Comparison of ENCODE assay signal across 19 cellular contexts in genomic region chr7:158789842-158790241, GRCh38. TPM values are rescaled to one million over a fixed set of nuclear protein-coding genes. Genes with fewer than 3 reads are reported as not detected.
DNase-seq lines count a peak whose midpoint lies in the region; ATAC-seq and TF ChIP-seq lines count a peak whose summit lies in the region.
"Had no signal": no experiment of that assay in that cellular context is flagged by ENCODE, and none has a peak within 500 bp of the region (broad histone marks: within the 10 kb centered on the region; RNA-seq: fewer than 3 reads in every experiment).

No MANE protein-coding gene starts in this region.

- H3K4me2 ChIP-seq in GM23338, result no peak overlapping the region
- H3K4me2 ChIP-seq: A549, BLaER1 had no signal

- H2AFZ ChIP-seq in GM23338, result no peak overlapping the region

- H3K9me3 Mint-ChIP-seq in CD14-positive monocyte, result no peaks in the 10 kb centered on the region
- no peaks in the 10 kb centered on the region for H3K9me3 Mint-ChIP-seq in GM23338
- H3K9me3 Mint-ChIP-seq in central memory CD8-positive, alpha-beta T cell, result no peaks in the 10 kb centered on the region
- H3K9me3 Mint-ChIP-seq in naive thymus-derived CD8-positive, alpha-beta T cell, result no peaks in the 10 kb centered on the region

- in situ Hi-C loops in transverse colon (cut with MboI; ENCODE audit: low pct_ligation_motif_present in 1 of 4, low pct_unique_long_range_greater_than_20kb in 1 of 4, low sequenced_read_pairs in 3 of 4), result no loop called here

- no peaks in the 10 kb centered on the region for H3K9me3 ChIP-seq in transverse colon
- H3K9me3 ChIP-seq: A549, BLaER1 had no signal

- H3K27ac ChIP-seq in GM23338 (ENCODE audit: low read depth) (no peak overlapping the region), transverse colon (no peak overlapping the region)
- H3K27ac ChIP-seq: A549, BLaER1 had no signal

- no peak for TF ChIP-seq EP300 in transverse colon (IDR thresholded peaks at IDR 0.05; ENCODE audit: low read depth)

- H3K79me2 ChIP-seq in GM23338 (replicated peaks; ENCODE audit: insufficient read depth), result no peaks in the 10 kb centered on the region

- H3K27me3 ChIP-seq in GM23338 (ENCODE audit: insufficient read depth), result no peaks in the 10 kb centered on the region
- no peaks in the 10 kb centered on the region for H3K27me3 ChIP-seq in transverse colon
- H3K27me3 ChIP-seq: BLaER1 had no signal

- TF ChIP-seq POLR2A in transverse colon (IDR thresholded peaks at IDR 0.05), result no peak

- WGBS in transverse colon (ENCODE audit: low coverage in 1 of 2), 2 donors, result 85 to 92% methylated on average over 8 to 11 of the region's 11 CpGs

- 0 out of 2 replicates have a peak, but pooled peaks cover under 1% of the 10 kb centered on the region for H4K20me1 ChIP-seq in GM23338 (replicated peaks; ENCODE audit: insufficient read depth)

- no peaks in the 10 kb centered on the region for H3K9me2 ChIP-seq in GM23338 (ENCODE audit: insufficient read depth)

- TF ChIP-seq CTCF in CD14-positive monocyte (IDR thresholded peaks at IDR 0.05) (no peak), GM23338 (conservative IDR thresholded peaks at IDR 0.05; ENCODE audit: low read depth in 2 of 2) (no peak), transverse colon (IDR thresholded peaks at IDR 0.05) (no peak)

- no peaks in the 10 kb centered on the region for H3K4me1 Mint-ChIP-seq in CD14-positive monocyte
- H3K4me1 Mint-ChIP-seq in GM23338, result no peaks in the 10 kb centered on the region
- peaks cover 5% of the 10 kb centered on the region for H3K4me1 Mint-ChIP-seq in central memory CD8-positive, alpha-beta T cell
- peaks cover 0 to 12% (median 9%) of the 10 kb centered on the region in 4 donors for H3K4me1 Mint-ChIP-seq in naive thymus-derived CD8-positive, alpha-beta T cell

- H3F3A ChIP-seq in GM23338 (replicated peaks; ENCODE audit: low read depth), result no peaks in the 10 kb centered on the region

- ATAC-seq in GM23338, result peak; percentile 91
- no peak for ATAC-seq in central memory CD8-positive, alpha-beta T cell (replicated peaks; ENCODE audit: extremely low read depth, poor library complexity, severe bottlenecking)
- ATAC-seq in naive thymus-derived CD8-positive, alpha-beta T cell, result peak; percentile 28 to 33
- ATAC-seq in HG03196 (IDR thresholded peaks at IDR 0.05; ENCODE audit: unreplicated experiment), result no peak

- H3K4me1 ChIP-seq in GM23338 (ENCODE audit: insufficient read depth) (no peaks in the 10 kb centered on the region), transverse colon (peaks cover 0 to 3% (median 0%) of the 10 kb centered on the region in 4 donors)
- H3K4me1 ChIP-seq: A549 had no signal

- H3K27ac Mint-ChIP-seq in CD14-positive monocyte (peak overlapping the region in 4 of 7 donors; percentile 19 to 54 (median 37)), GM23338 (no peak overlapping the region)
- H3K27ac Mint-ChIP-seq in central memory CD8-positive, alpha-beta T cell (ENCODE audit: low read depth), result peak overlapping the region; percentile 27
- H3K27ac Mint-ChIP-seq in naive thymus-derived CD8-positive, alpha-beta T cell, result peak overlapping the region in 7 of 10 donors; percentile 27 to 67 (median 59)

- intact Hi-C loops in CD14-positive monocyte (cut with micrococcal nuclease), result no loop called here
- intact Hi-C loops in transverse colon (cut with DNase I; ENCODE audit: low total_unique reads), result no loop called here

- H3K4me3 ChIP-seq in GM23338 (no peak overlapping the region), transverse colon (no peak overlapping the region)
- H3K4me3 ChIP-seq: A549, BLaER1 had no signal

- H3K36me3 Mint-ChIP-seq in CD14-positive monocyte (peaks cover 63 to 72% of the 10 kb centered on the region in 2 donors), GM23338 (ENCODE audit: low read depth) (peaks cover 33% of the 10 kb centered on the region; the same call in 2 of the 3 replicates)
- peaks cover 59% of the 10 kb centered on the region for H3K36me3 Mint-ChIP-seq in central memory CD8-positive, alpha-beta T cell (ENCODE audit: insufficient read depth)
- H3K36me3 Mint-ChIP-seq in naive thymus-derived CD8-positive, alpha-beta T cell, result peaks cover 0 to 85% (median 35%) of the 10 kb centered on the region in 3 donors

- H3K4me3 Mint-ChIP-seq in CD14-positive monocyte, result no peak overlapping the region
- no peak overlapping the region for H3K4me3 Mint-ChIP-seq in GM23338
- no peak overlapping the region for H3K4me3 Mint-ChIP-seq in central memory CD8-positive, alpha-beta T cell
- no peak overlapping the region for H3K4me3 Mint-ChIP-seq in naive thymus-derived CD8-positive, alpha-beta T cell

- DNase-seq in CD14-positive monocyte (ENCODE audit: low spot score) (no peak), GM23338 (ENCODE audit: low spot score) (peak; percentile 29), transverse colon (no peak), COR-L47 (lab: John Stamatoyannopoulos, UW) (no peak)
- DNase-seq in central memory CD8-positive, alpha-beta T cell (ENCODE audit: low spot score in 2 of 2), result no peak
- DNase-seq in naive thymus-derived CD8-positive, alpha-beta T cell, result no peak
- DNase-seq: DMS79; HCEC 1CT; KBM-7; MV-4-11; NCI-H187; NCI-H2107; NCI-H510A; NCI-H748 treated with DMSO at 0.1 percent for 48 hours; NK-92 treated with Interleukin-12 subunit alpha and Interleukin-12 subunit beta, amount 100 ng/mL, for 24 hours; Right ventricle myocardium superior had no signal

- H3K27me3 Mint-ChIP-seq in CD14-positive monocyte (ENCODE audit: low read depth in 3 of 3) (peaks cover 0 to 1% (median 0%) of the 10 kb centered on the region in 3 donors), GM23338 (ENCODE audit: insufficient read depth, low read depth, poor library complexity) (peaks cover 2% of the 10 kb centered on the region)
- no peaks in the 10 kb centered on the region for H3K27me3 Mint-ChIP-seq in central memory CD8-positive, alpha-beta T cell
- no peaks in the 10 kb centered on the region for H3K27me3 Mint-ChIP-seq in naive thymus-derived CD8-positive, alpha-beta T cell

- POLR2A ChIA-PET in naive thymus-derived CD8-positive, alpha-beta T cell (lab: Charles Lee), result interaction anchor here (1.2 kb wide), 1 partner anchor 22 kb away, joined by 3 read pairs; no protein-coding TSS in a partner anchor

- H3K36me3 ChIP-seq in GM23338 (ENCODE audit: insufficient read depth), result no peaks in the 10 kb centered on the region; the same call in 1 of the 2 replicates
- peaks cover 0 to 29% (median 12%) of the 10 kb centered on the region in 4 donors for H3K36me3 ChIP-seq in transverse colon

TF ChIP-seq in GM23338, 12 proteins besides CTCF, POLR2A, EP300 and RAD21 (continues in another document):
- no peak for TF ChIP-seq EZH2phosphoT487 (IDR thresholded peaks at IDR 0.05; ENCODE audit: unreplicated experiment)
- no peak for TF ChIP-seq JUNB (IDR thresholded peaks at IDR 0.05; ENCODE audit: unreplicated experiment)
- TF ChIP-seq POLR2AphosphoS5 (IDR thresholded peaks at IDR 0.05; ENCODE audit: low read depth), result no peak

RNA-seq across cellular contexts. Expression of gene ESYT2, which starts 39.5 kb away (rescaled TPM):
- polyA plus RNA-seq in CD14-positive monocyte, result 10 to 100 TPM; 14.0 to 24.1 TPM
- 50.3 and 52.7 TPM in 2 replicates for total RNA-seq in GM23338 (2014; rRNA removed; shearing (Covaris generic))
- polyA plus RNA-seq in GM23338 (2016; fragmentation: Nextera tagmentation; extraction: Ambion mirVana), result 9.6 TPM in 2 replicates
- 100 to 1,000 TPM; 101 to 105 TPM for total RNA-seq in naive thymus-derived CD8-positive, alpha-beta T cell
- polyA plus RNA-seq in naive thymus-derived CD8-positive, alpha-beta T cell, result 10 to 100 TPM; 58.6 to 93.3 (median 79.8) TPM
- 100 to 1,000 TPM in 1 of 4 donors, 10 to 100 TPM in 3; 78.6 to 113 (median 87.3) TPM for total RNA-seq in transverse colon

Comparison
In these comparisons a context has a peak if more than half of its experiments do, and no peak if none do; other contexts are left out.
1. ATAC-seq: peak in GM23338 (single experiment) and naive thymus-derived CD8-positive, alpha-beta T cell (2 of 2); none in central memory CD8-positive, alpha-beta T cell (single experiment) and HG03196 (single experiment).